Comparison of ENCODE assay signal across 8 cellular contexts in the genomic region with DNA sequence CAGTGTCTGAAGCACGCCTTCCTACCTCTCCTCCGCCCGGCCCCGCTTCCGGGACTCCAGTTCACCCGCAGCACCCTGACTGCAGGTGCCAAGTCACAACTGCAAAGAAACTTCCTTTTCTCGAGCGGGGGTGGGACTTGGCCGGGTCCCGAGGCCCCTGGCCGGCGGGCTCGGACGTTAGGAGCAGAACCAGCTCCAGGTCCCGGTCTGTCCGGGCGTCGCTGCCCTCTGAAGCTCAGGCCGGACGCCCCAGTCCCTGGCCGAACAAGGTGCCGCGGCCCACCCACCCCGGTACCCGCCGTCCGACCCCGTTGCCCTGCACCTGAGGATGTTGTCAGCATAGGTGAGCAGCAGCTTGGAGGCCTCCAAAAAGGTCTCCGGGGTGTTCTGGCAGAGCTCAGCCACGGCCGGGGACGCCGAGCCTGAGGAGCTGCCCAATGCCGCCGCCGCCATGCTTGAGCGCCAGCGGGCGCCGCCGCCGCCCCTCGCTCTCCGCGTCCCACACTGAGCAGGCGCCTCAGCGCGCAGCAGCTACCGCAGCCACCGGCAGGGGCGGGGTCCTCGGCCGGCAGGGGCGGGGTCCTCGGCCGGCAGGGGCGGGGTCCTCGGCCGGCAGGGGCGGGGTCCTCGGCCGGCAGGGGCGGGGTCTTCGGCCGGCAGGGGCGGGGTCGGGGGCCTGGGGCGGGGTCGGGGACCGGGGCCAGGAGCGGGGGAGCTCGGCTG. TPM values are rescaled to one million over a fixed set of nuclear protein-coding genes. Genes with fewer than 3 reads are reported as not detected.
A peak's percentile ranks its signal among the peaks of the same experiment; 100 is the strongest.
DNase-seq lines count a peak whose midpoint lies in the region; TF ChIP-seq lines count a peak whose summit lies in the region.

NGLY1 (minus strand) TSS at position 506 of the 723 bp plus-strand sequence; CDS start at position 453, 53 bp downstream.

- H3K4me2 ChIP-seq in MM.1S (ENCODE audit: low read depth, low read length) = peak within 1 kb of the TSS; percentile 85

- peak in 1 of 2 donors; percentile 92 for TF ChIP-seq EP300 in tibial nerve (IDR thresholded peaks at IDR 0.05)

- H4K20me1 ChIP-seq in MM.1S (ENCODE audit: insufficient read depth, low read length) = no peaks in the 10 kb centered on the region

- DNase-seq in GM10248 (ENCODE audit: extremely low spot score) (peak; percentile 87), HCEC 1CT (peak; percentile 82), MM.1S (peak; percentile 87), SW480 (ENCODE audit: low spot score) (peak; percentile 73), cardiac muscle cell (ENCODE audit: low read depth in 1 of 2, low spot score in 1 of 2) (peak; percentile 88 to 93), pons (ENCODE audit: low spot score) (peak; percentile 71), tibial nerve (ENCODE audit: low spot score in 2 of 2) (peak; percentile 59 to 60)
- peak; percentile 64 for DNase-seq in activated naive CD8-positive, alpha-beta T cell treated with anti-CD3 and anti-CD28 coated beads, Interleukin-2, amount 50 U/mL, for 16 hours (ENCODE audit: low read depth, low spot score)

- POLR2A ChIA-PET in GM10248 (lab: Yijun Ruan, JAX) = interaction anchor here (0.5 to 1.0 kb wide), 5 partner anchors 13 to 1690 kb away, joined by 3 to 7 read pairs (median 3); no protein-coding TSS in a partner anchor

- H3F3A ChIP-seq in MM.1S (ENCODE audit: insufficient read depth, low read length) = peaks cover 6% of the 10 kb centered on the region; the same call in 1 of the 2 replicates

- H3K4me1 ChIP-seq in MM.1S (ENCODE audit: low read length) (peaks cover 21% of the 10 kb centered on the region), cardiac muscle cell (ENCODE audit: low read depth) (peaks cover 11% of the 10 kb centered on the region), tibial nerve (peaks cover 0 to 29% (median 12%) of the 10 kb centered on the region in 4 donors)

- H3K27me3 ChIP-seq in MM.1S (replicated peaks; ENCODE audit: insufficient read depth, low read length) (no peaks in the 10 kb centered on the region), cardiac muscle cell (no peaks in the 10 kb centered on the region), tibial nerve (no peaks in the 10 kb centered on the region)

- WGBS in tibial nerve, 2 donors = 0% methylated on average over 21 to 31 of the region's 72 CpGs

- CTCF ChIA-PET in GM10248 (lab: Yijun Ruan, JAX) = interaction anchor here (0.8 to 1.9 kb wide), 6 partner anchors 10 to 136 kb away, joined by 3 to 10 read pairs (median 4); no protein-coding TSS in a partner anchor

- TF ChIP-seq CTCF in GM10248 (IDR thresholded peaks at IDR 0.05; ENCODE audit: control extremely low read depth, extremely low read depth, low read depth, missing control alignments) (no peak), MM.1S (IDR thresholded peaks at IDR 0.05; ENCODE audit: low read length) (no peak), cardiac muscle cell (IDR thresholded peaks at IDR 0.05; ENCODE audit: low read depth, low read length) (no peak), tibial nerve (IDR thresholded peaks at IDR 0.05) (peak; percentile 24 to 64 (median 45))

- H3K4me3 ChIP-seq in MM.1S (ENCODE audit: low read length) (peak within 1 kb of the TSS; percentile 79), cardiac muscle cell (peak within 1 kb of the TSS; percentile 85), tibial nerve (peak within 1 kb of the TSS; percentile 68 to 89 (median 79))

- H2AFZ ChIP-seq in MM.1S (ENCODE audit: low read length) = peak within 1 kb of the TSS; percentile 94

- H3K9me3 ChIP-seq in MM.1S (replicated peaks; ENCODE audit: insufficient read depth, low read length) = no peaks in the 10 kb centered on the region
- H3K9me3 ChIP-seq in cardiac muscle cell (ENCODE audit: low read depth) = no peaks in the 10 kb centered on the region
- H3K9me3 ChIP-seq in tibial nerve = no peaks in the 10 kb centered on the region

- TF ChIP-seq POLR2A in tibial nerve (IDR thresholded peaks at IDR 0.05) = peak; percentile 76 to 93

- H3K9me2 ChIP-seq in MM.1S (replicated peaks; ENCODE audit: insufficient read depth, low read length) = no peaks in the 10 kb centered on the region

- H3K27ac ChIP-seq in MM.1S (ENCODE audit: low read length) (peak within 1 kb of the TSS; percentile 74; the same call in 1 of the 2 replicates), cardiac muscle cell (peak within 1 kb of the TSS; percentile 71), tibial nerve (peak within 1 kb of the TSS; percentile 78 to 93 (median 90))

- H3K79me2 ChIP-seq in MM.1S (ENCODE audit: low read length) = peaks cover 48% of the 10 kb centered on the region

- H3K36me3 ChIP-seq in MM.1S (replicated peaks; ENCODE audit: insufficient read depth, low read length) = no peaks in the 10 kb centered on the region
- peaks cover 4% of the 10 kb centered on the region for H3K36me3 ChIP-seq in cardiac muscle cell
- peaks cover 0 to 3% (median 0%) of the 10 kb centered on the region in 3 donors for H3K36me3 ChIP-seq in tibial nerve

- H3K9ac ChIP-seq in MM.1S (ENCODE audit: low read length) = peak within 1 kb of the TSS; percentile 79

RNA-seq across cellular contexts. Expression of gene NGLY1, which starts in this region (rescaled TPM):
- 43.0 and 43.4 TPM in 2 replicates for total RNA-seq in cardiac muscle cell
- 54.5 and 63.0 TPM in 2 replicates for polyA plus RNA-seq in cardiac muscle cell
- total RNA-seq in tibial nerve = 10 to 100 TPM; 21.4 to 31.2 (median 22.9) TPM

Comparison
In these comparisons a context has a peak if more than half of its experiments do, and no peak if none do; other contexts are left out.
1. Peak in every context shown above with its lines: DNase-seq, H3K4me3 ChIP-seq and H3K27ac ChIP-seq.
2. CTCF ChIP-seq: peak in tibial nerve (5 of 5); none in GM10248 (single experiment), MM.1S (single experiment) and cardiac muscle cell (single experiment).